In genomic region chr4:49221209-49221608, GRCh38 we compare ENCODE assay signal across 19 cellular contexts.
"Had no signal": no experiment of that assay in that cellular context is flagged by ENCODE, and none has a peak within 500 bp of the region (broad histone marks: within the 10 kb centered on the region; RNA-seq: fewer than 3 reads in every experiment).

No MANE protein-coding gene starts in this region.

- H3K4me3 ChIP-seq: adrenal gland, Peyer's patch had no signal

- H3K27me3 ChIP-seq: adrenal gland, Peyer's patch had no signal

- DNase-seq: activated CD4-positive, alpha-beta T cell treated with anti-CD3 and anti-CD28 coated beads for 4 hours; activated CD8-positive, alpha-beta memory T cell treated with anti-CD3 and anti-CD28 coated beads, Interleukin-2, amount 50 U/mL, for 4 hours; activated CD8-positive, alpha-beta T cell treated with anti-CD3 and anti-CD28 coated beads for 36 hours; activated naive CD4-positive, alpha-beta T cell treated with anti-CD3 and anti-CD28 coated beads, Interleukin-2, amount 50 U/mL, for 16 hours; activated naive CD8-positive, alpha-beta T cell treated with anti-CD3 and anti-CD28 coated beads, Interleukin-2, amount 10 ng/mL, durations not matched to agents 7 days and 5 days; adrenal gland; anterior cingulate cortex; MM.1S; NCI-H1105; NCI-H1436; NCI-H1694 treated with DMSO at 0.1 percent for 48 hours; NCI-H2029 treated with DMSO at 0.1 percent for 48 hours; NCI-H345; NCI-H510A; NCI-H69; SHP77 treated with DMSO at 0.1 percent for 48 hours had no signal

- ATAC-seq: activated CD4-positive, CD25-positive, alpha-beta regulatory T cell treated with anti-CD3 and anti-CD28 coated beads, Interleukin-2, amount 50 U/mL, for 24 hours; activated CD8-positive, alpha-beta T cell treated with anti-CD3 and anti-CD28 coated beads for 36 hours had no signal

- H3K27ac ChIP-seq: adrenal gland, Peyer's patch, RWPE1 had no signal

- H3K4me1 ChIP-seq: adrenal gland, Peyer's patch had no signal

- H3K9me3 ChIP-seq: adrenal gland, Peyer's patch had no signal

- H3K36me3 ChIP-seq: adrenal gland, Peyer's patch had no signal
